In the genomic region with DNA sequence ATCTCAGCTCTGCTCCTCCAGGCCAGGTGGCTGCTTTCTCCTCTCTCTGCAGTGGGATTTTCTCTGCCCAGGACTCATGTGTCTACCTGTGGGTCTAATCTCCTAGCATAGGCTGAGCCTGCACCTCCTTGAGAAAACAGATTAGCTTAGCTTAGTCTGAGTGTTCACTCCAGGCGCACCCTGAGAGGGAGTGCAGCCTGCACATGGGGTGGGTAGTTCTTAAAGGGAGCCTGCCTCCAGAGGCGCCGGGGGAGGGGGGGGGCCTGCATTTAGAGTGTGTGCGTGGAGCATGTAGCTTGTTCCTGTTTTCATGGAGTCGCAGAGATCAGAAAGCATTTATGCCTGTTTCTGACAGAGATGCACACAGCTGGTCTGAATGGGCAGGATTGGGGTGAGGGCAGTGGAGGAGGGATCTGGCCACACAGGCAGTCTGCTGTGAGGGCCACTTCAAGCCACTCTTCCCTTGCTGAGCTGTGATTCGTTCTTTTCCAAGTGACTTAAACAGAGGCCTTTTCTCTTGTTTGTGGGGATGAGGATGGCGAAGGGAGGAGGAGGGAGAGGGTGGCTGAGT, we compare ENCODE assay signal across 10 cellular contexts. TPM values are rescaled to one million over a fixed set of nuclear protein-coding genes. Genes with fewer than 3 reads are reported as not detected.
DNase-seq lines count a peak whose midpoint lies in the region; ATAC-seq lines count a peak whose summit lies in the region.
"Had no signal": no experiment of that assay in that cellular context is flagged by ENCODE, and none has a peak within 500 bp of the region (broad histone marks: within the 10 kb centered on the region; RNA-seq: fewer than 3 reads in every experiment).

No MANE protein-coding gene starts in this region.

- H3K36me3 ChIP-seq in iPS-20b (ENCODE audit: insufficient read depth, low read depth, low read length) = peaks cover 5% of the 10 kb centered on the region; the same call in 1 of the 2 replicates

- DNase-seq in SIG-M5 treated with dmso at 0.1 percent for 504 hours (lab: John Stamatoyannopoulos, UW; ENCODE audit: unreplicated experiment) (peak; percentile 29), SIG-M5 (lab: John Stamatoyannopoulos, UW) (no peak), SK-N-DZ (ENCODE audit: low spot score) (peak; percentile 48), substantia nigra (lab: John Stamatoyannopoulos, UW) (peak in 36 of 49 donors; percentile 20 to 74 (median 48)), AML-193 (lab: John Stamatoyannopoulos, UW) (no peak)
- no peak for DNase-seq in stimulated activated CD4-positive, alpha-beta T cell treated with anti-CD3 and anti-CD28 coated beads, Interleukin-4, amount 100 ng/mL, for 1 hour
- DNase-seq: activated CD4-positive, alpha-beta memory T cell treated with anti-CD3 and anti-CD28 coated beads for 36 hours; small intestine had no signal

- H3K4me1 ChIP-seq in iPS-20b (ENCODE audit: insufficient read depth, low read length) = peaks cover 28% of the 10 kb centered on the region

- 0 out of 2 replicates have a peak overlapping the region, but pooled peaks have one; percentile 39 for H3K9ac ChIP-seq in iPS-20b (ENCODE audit: low read depth, low read length)

- H3K27ac ChIP-seq in iPS-20b (ENCODE audit: low read length) (peak overlapping the region; percentile 11), substantia nigra (ENCODE audit: low read depth, low read length, poor library complexity, severe bottlenecking) (peak overlapping the region; percentile 31)

- no peaks in the 10 kb centered on the region for H3K27me3 ChIP-seq in iPS-20b (ENCODE audit: insufficient read depth, low read length)

- ATAC-seq in HG03565 (IDR thresholded peaks at IDR 0.05; ENCODE audit: unreplicated experiment) = no peak

- no peak overlapping the region; the same call in 1 of the 2 replicates for H3K4me3 ChIP-seq in iPS-20b (ENCODE audit: low read length)

- H3K9me3 ChIP-seq in iPS-20b (ENCODE audit: insufficient read depth, low read depth, low read length) = no peaks in the 10 kb centered on the region

RNA-seq across cellular contexts. Expression of a gene that starts 45.2 kb away (rescaled TPM):
- polyA plus RNA-seq in SK-N-DZ (2014; cell fraction: cytosol; rRNA removed) = 63.2 and 70.5 TPM in 2 replicates
- 36.3 and 41.3 TPM in 2 replicates for polyA plus RNA-seq in SK-N-DZ (2014; cell fraction: nucleus; rRNA removed)

Comparison
In these comparisons a context has a peak if more than half of its experiments do, and no peak if none do; other contexts are left out.
1. DNase-seq: peak in SIG-M5 treated with dmso at 0.1 percent for 504 hours (single experiment), SK-N-DZ (single experiment) and substantia nigra (36 of 49); none in SIG-M5 (single experiment), AML-193 (0 of 2) and stimulated activated CD4-positive, alpha-beta T cell treated with anti-CD3 and anti-CD28 coated beads, Interleukin-4, amount 100 ng/mL, for 1 hour (single experiment).